13 cellular contexts compared by ENCODE assay signal in genomic region chr9:75064307-75065025, GRCh38. TPM values are rescaled to one million over a fixed set of nuclear protein-coding genes. Genes with fewer than 3 reads are reported as not detected.
DNase-seq lines count a peak whose midpoint lies in the region; ATAC-seq and TF ChIP-seq lines count a peak whose summit lies in the region.
"Had no signal": no experiment of that assay in that cellular context is flagged by ENCODE, and none has a peak within 500 bp of the region (broad histone marks: within the 10 kb centered on the region; RNA-seq: fewer than 3 reads in every experiment).

No MANE protein-coding gene starts in this region.

- peaks cover 6% of the 10 kb centered on the region for H3K4me1 Mint-ChIP-seq in T-helper 17 cell

- peak overlapping the region; percentile 72 for H3K27ac Mint-ChIP-seq in T-helper 17 cell
- H3K27ac Mint-ChIP-seq: activated naive CD8-positive, alpha-beta T cell treated with anti-CD3 and anti-CD28 coated beads for 36 hours had no signal

- H3K27me3 ChIP-seq in skeletal muscle tissue (ENCODE audit: control insufficient read depth in 3 of 3, insufficient read depth in 3 of 3, low read length in 3 of 3) (no peaks in the 10 kb centered on the region), thyroid gland (no peaks in the 10 kb centered on the region)
- H3K27me3 ChIP-seq: suprapubic skin had no signal

- peak overlapping the region; percentile 25 for H3K27ac ChIP-seq in skeletal muscle tissue (ENCODE audit: low read depth, low read length)
- H3K27ac ChIP-seq in thyroid gland: no peak overlapping the region
- H3K27ac ChIP-seq: 22Rv1, suprapubic skin had no signal

- no peak overlapping the region for H3K4me3 Mint-ChIP-seq in T-helper 17 cell
- H3K4me3 Mint-ChIP-seq: activated naive CD8-positive, alpha-beta T cell treated with anti-CD3 and anti-CD28 coated beads for 36 hours had no signal

- intact Hi-C loops in thyroid gland (cut with DNase I): no loop called here

- H3K36me3 Mint-ChIP-seq in T-helper 17 cell (ENCODE audit: low read depth): peaks cover 10% of the 10 kb centered on the region

- ATAC-seq in T-helper 17 cell (no peak), HG02798 (IDR thresholded peaks at IDR 0.05; ENCODE audit: poor library complexity, unreplicated experiment) (no peak)
- no peak for ATAC-seq in activated CD4-positive, CD25-positive, alpha-beta regulatory T cell treated with anti-CD3 and anti-CD28 coated beads, Interleukin-2, amount 50 U/mL, for 24 hours

- no peak for TF ChIP-seq POLR2A in thyroid gland (IDR thresholded peaks at IDR 0.05)

- H3K9me3 ChIP-seq in T-helper 17 cell (ENCODE audit: control insufficient read depth, low read length, poor library complexity, severe bottlenecking) (no peaks in the 10 kb centered on the region), skeletal muscle tissue (ENCODE audit: control insufficient read depth in 3 of 3, low read length in 3 of 3) (no peaks in the 10 kb centered on the region), thyroid gland (no peaks in the 10 kb centered on the region)
- H3K9me3 ChIP-seq: suprapubic skin had no signal

- TF ChIP-seq CTCF in thyroid gland (IDR thresholded peaks at IDR 0.05): no peak

- H3K9ac ChIP-seq in skeletal muscle tissue (ENCODE audit: low read depth in 1 of 3, low read length in 3 of 3): no peak overlapping the region

- 96 to 98% methylated on average over 2 of the region's 2 CpGs for WGBS in thyroid gland, 2 donors

- no peak overlapping the region for H3K4me3 ChIP-seq in skeletal muscle tissue (ENCODE audit: low read length in 3 of 3)
- no peak overlapping the region for H3K4me3 ChIP-seq in thyroid gland (replicated peaks in 1 of 3)
- H3K4me3 ChIP-seq: suprapubic skin had no signal

- DNase-seq in NCI-H524 (lab: John Stamatoyannopoulos, UW): peak; percentile 37 to 66
- DNase-seq in NCI-H524 treated with DMSO at 0.1 percent for 48 hours (lab: John Stamatoyannopoulos, UW): no peak
- DNase-seq in T-helper 17 cell: no peak
- DNase-seq in fibroblast of the conjunctiva (ENCODE audit: low read depth): peak; percentile 42
- DNase-seq in thyroid gland: no peak
- DNase-seq: activated naive CD8-positive, alpha-beta T cell treated with anti-CD3 and anti-CD28 coated beads for 36 hours; effector memory CD4-positive, alpha-beta T cell; NCI-H2107 had no signal

- H3K27me3 Mint-ChIP-seq in T-helper 17 cell: no peaks in the 10 kb centered on the region
- H3K27me3 Mint-ChIP-seq: activated naive CD8-positive, alpha-beta T cell treated with anti-CD3 and anti-CD28 coated beads for 36 hours had no signal

- H3K4me1 ChIP-seq in skeletal muscle tissue (ENCODE audit: control insufficient read depth in 3 of 3, insufficient read depth in 3 of 3, low read length in 3 of 3): peaks cover 0 to 5% (median 4%) of the 10 kb centered on the region in 3 donors
- no peaks in the 10 kb centered on the region for H3K4me1 ChIP-seq in thyroid gland

- peaks cover 14 to 45% (median 34%) of the 10 kb centered on the region in 3 donors for H3K36me3 ChIP-seq in skeletal muscle tissue (ENCODE audit: control insufficient read depth in 3 of 3, insufficient read depth in 3 of 3, low read length in 3 of 3)
- peaks cover 12 to 19% of the 10 kb centered on the region in 2 donors for H3K36me3 ChIP-seq in thyroid gland

RNA-seq across cellular contexts. Expression of gene NMRK1, which starts 23.5 kb away (rescaled TPM):
- total RNA-seq in T-helper 17 cell (10 to 100 TPM; 56.7 to 70.0 TPM), skeletal muscle tissue (6.8 TPM), thyroid gland (10 to 100 TPM; 20.8 to 53.8 (median 28.1) TPM)

RNA-seq across cellular contexts. Expression of gene OSTF1, which starts 23.8 kb away (rescaled TPM):
- total RNA-seq in T-helper 17 cell (10 to 100 TPM; 85.2 to 95.1 TPM), skeletal muscle tissue (17.7 TPM), thyroid gland (10 to 100 TPM; 34.7 to 36.6 (median 35.6) TPM)

RNA-seq across cellular contexts. Expression of gene CARNMT1, which starts 36.4 kb away (rescaled TPM):
- total RNA-seq in T-helper 17 cell (10 to 100 TPM; 16.2 to 16.9 TPM), skeletal muscle tissue (23.0 TPM), thyroid gland (10 to 100 TPM; 31.4 to 46.5 (median 37.6) TPM)

Comparison
In these comparisons a context has a peak if more than half of its experiments do, and no peak if none do; other contexts are left out.
1. DNase-seq: peak in NCI-H524 (2 of 2) and fibroblast of the conjunctiva (single experiment); none in NCI-H524 treated with DMSO at 0.1 percent for 48 hours (single experiment), T-helper 17 cell (0 of 3) and thyroid gland (0 of 2).